In the genomic region with DNA sequence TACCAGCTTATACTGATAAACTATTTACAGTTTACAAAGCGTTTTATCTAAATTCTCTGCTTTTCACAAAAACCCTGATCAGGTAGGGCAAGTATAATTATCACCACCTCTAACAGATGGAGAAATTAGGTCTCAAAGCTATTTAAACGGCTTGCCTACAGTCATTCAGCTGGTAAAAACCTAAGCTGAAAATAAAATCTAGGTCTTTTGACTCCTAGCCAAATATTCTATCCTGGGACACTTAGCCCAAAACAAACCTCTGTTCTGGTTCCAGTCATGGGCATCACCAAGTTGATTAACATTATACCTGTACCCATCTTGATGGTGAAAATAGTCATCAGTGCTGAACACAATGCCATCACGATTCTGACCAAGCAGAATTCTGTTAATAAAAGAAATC, we compare ENCODE assay signal across 1 cellular context.
TF ChIP-seq lines count a peak whose summit lies in the region.

No MANE protein-coding gene starts in this region.

TF ChIP-seq in GM23338, 12 proteins besides CTCF, POLR2A, EP300 and RAD21 (continued from another document):
- TF ChIP-seq ZNF462 (CRISPR knock-in tag; IDR thresholded peaks at IDR 0.05) (no peak), STAT1 (IDR thresholded peaks at IDR 0.05; ENCODE audit: unreplicated experiment) (no peak), JUNB (IDR thresholded peaks at IDR 0.05; ENCODE audit: unreplicated experiment) (no peak)
